In the genomic region with DNA sequence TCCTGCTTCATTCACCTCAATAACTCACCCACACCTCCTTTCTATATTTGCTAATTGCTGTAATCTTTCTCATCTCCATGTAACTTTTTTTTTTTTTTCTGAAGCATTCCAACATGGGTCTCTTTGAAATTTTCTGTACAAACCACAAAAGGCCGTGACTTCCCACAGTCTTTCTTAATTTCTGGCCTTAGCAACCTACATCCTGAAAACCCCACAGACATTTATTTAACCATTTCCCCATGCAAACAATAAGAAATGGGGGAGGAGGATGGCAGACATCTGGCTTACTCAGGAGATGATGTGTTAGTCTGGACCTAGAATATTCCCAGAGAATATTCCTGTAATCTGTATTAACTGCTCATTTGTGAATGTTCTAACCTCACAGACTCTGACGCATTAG, we compare ENCODE assay signal across 24 cellular contexts. TPM values are rescaled to one million over a fixed set of nuclear protein-coding genes. Genes with fewer than 3 reads are reported as not detected.
"Had no signal": no experiment of that assay in that cellular context is flagged by ENCODE, and none has a peak within 500 bp of the region (broad histone marks: within the 10 kb centered on the region; RNA-seq: fewer than 3 reads in every experiment).

No MANE protein-coding gene starts in this region.

- H3K9me3 Mint-ChIP-seq: activated CD4-positive, alpha-beta memory T cell treated with anti-CD3 and anti-CD28 coated beads, Interleukin-2, amount 10 ng/mL, durations not matched to agents 7 days and 5 days; activated naive CD8-positive, alpha-beta T cell treated with anti-CD3 and anti-CD28 coated beads, Interleukin-2, amount 10 ng/mL, durations not matched to agents 7 days and 5 days; activated T-cell treated with anti-CD3 and anti-CD28 coated beads, Interleukin-2, amount 50 U/mL, for 72 hours; dendritic cell treated with granulocyte-macrophage colony-stimulating factor and Interleukin-4, amounts not matched to agents 40 ng/mL and 50 ng/mL, for 4 days; natural killer cell; stimulated activated naive B cell treated with anti-CD40 and anti-IgM and Interleukin-4, amounts not matched to agents 10 μg/mL and 1 μg/mL and 100 μg/mL, for 72 hours; T-cell; type B pancreatic cell had no signal

- H3K27ac Mint-ChIP-seq: activated CD4-positive, alpha-beta memory T cell treated with anti-CD3 and anti-CD28 coated beads, Interleukin-2, amount 10 ng/mL, durations not matched to agents 7 days and 5 days; activated CD4-positive, alpha-beta T cell treated with anti-CD3 and anti-CD28 coated beads for 36 hours; activated naive CD8-positive, alpha-beta T cell treated with anti-CD3 and anti-CD28 coated beads, Interleukin-2, amount 10 ng/mL, durations not matched to agents 7 days and 5 days; activated T-cell treated with anti-CD3 and anti-CD28 coated beads, Interleukin-2, amount 50 U/mL, for 72 hours; dendritic cell treated with granulocyte-macrophage colony-stimulating factor and Interleukin-4, amounts not matched to agents 40 ng/mL and 50 ng/mL, for 4 days; natural killer cell; stimulated activated naive B cell treated with anti-CD40 and anti-IgM and Interleukin-4, amounts not matched to agents 10 μg/mL and 1 μg/mL and 100 μg/mL, for 72 hours; T-cell; type B pancreatic cell had no signal

- H3K36me3 ChIP-seq: prostate gland, right lobe of liver, suprapubic skin, WERI-Rb-1 had no signal

- H3K4me3 Mint-ChIP-seq: activated CD4-positive, alpha-beta memory T cell treated with anti-CD3 and anti-CD28 coated beads, Interleukin-2, amount 10 ng/mL, durations not matched to agents 7 days and 5 days; activated CD4-positive, alpha-beta T cell treated with anti-CD3 and anti-CD28 coated beads for 36 hours; activated naive CD8-positive, alpha-beta T cell treated with anti-CD3 and anti-CD28 coated beads, Interleukin-2, amount 10 ng/mL, durations not matched to agents 7 days and 5 days; activated T-cell treated with anti-CD3 and anti-CD28 coated beads, Interleukin-2, amount 50 U/mL, for 72 hours; dendritic cell treated with granulocyte-macrophage colony-stimulating factor and Interleukin-4, amounts not matched to agents 40 ng/mL and 50 ng/mL, for 4 days; natural killer cell; stimulated activated naive B cell treated with anti-CD40 and anti-IgM and Interleukin-4, amounts not matched to agents 10 μg/mL and 1 μg/mL and 100 μg/mL, for 72 hours; T-cell; type B pancreatic cell had no signal

- H3K4me1 ChIP-seq: prostate gland, right lobe of liver had no signal

- H3K27me3 ChIP-seq: right lobe of liver, suprapubic skin had no signal

- H3K9me3 ChIP-seq: prostate gland, right lobe of liver, spleen, suprapubic skin had no signal

- ATAC-seq: activated CD4-positive, alpha-beta T cell treated with anti-CD3 and anti-CD28 coated beads for 36 hours; activated T-cell treated with anti-CD3 and anti-CD28 coated beads, Interleukin-2, amount 50 U/mL, for 72 hours; esophagus mucosa; left colon; natural killer cell; right lobe of liver; stimulated activated naive B cell treated with anti-CD40 and anti-IgM and Interleukin-4, amounts not matched to agents 10 μg/mL and 1 μg/mL and 100 μg/mL, for 72 hours; T-cell had no signal

- H3K36me3 Mint-ChIP-seq: activated naive CD8-positive, alpha-beta T cell treated with anti-CD3 and anti-CD28 coated beads, Interleukin-2, amount 10 ng/mL, durations not matched to agents 7 days and 5 days; natural killer cell; stimulated activated naive B cell treated with anti-CD40 and anti-IgM and Interleukin-4, amounts not matched to agents 10 μg/mL and 1 μg/mL and 100 μg/mL, for 72 hours; T-cell; type B pancreatic cell had no signal

- H3K4me3 ChIP-seq: prostate gland, right lobe of liver, spleen, suprapubic skin had no signal

- DNase-seq: activated CD4-positive, alpha-beta memory T cell treated with anti-CD3 and anti-CD28 coated beads, Interleukin-2, amount 10 ng/mL, durations not matched to agents 7 days and 5 days; activated CD4-positive, alpha-beta T cell treated with anti-CD3 and anti-CD28 coated beads for 36 hours; activated CD8-positive, alpha-beta memory T cell treated with anti-CD3 and anti-CD28 coated beads, Interleukin-2, amount 50 U/mL, for 4 hours; activated gamma-delta T cell treated with Interleukin-2 at 50 U/mL for 16 hours; activated naive CD8-positive, alpha-beta T cell treated with anti-CD3 and anti-CD28 coated beads, Interleukin-2, amount 10 ng/mL, durations not matched to agents 7 days and 5 days; activated T-cell treated with anti-CD3 and anti-CD28 coated beads, Interleukin-2, amount 50 U/mL, for 72 hours; aorta; foreskin fibroblast; left colon; natural killer cell; right lobe of liver; spleen; stimulated activated CD4-positive, alpha-beta T cell treated with anti-CD3 and anti-CD28 coated beads, Interleukin-2, amount 100 ng/mL, for 24 hours; stimulated activated naive B cell treated with anti-CD40 and anti-IgM and Interleukin-4, amounts not matched to agents 10 μg/mL and 1 μg/mL and 100 μg/mL, for 72 hours; T-cell; WERI-Rb-1 had no signal

- H3K27ac ChIP-seq: prostate gland, right lobe of liver, spleen, suprapubic skin, WERI-Rb-1 had no signal

RNA-seq across cellular contexts. Expression of gene MEP1A, which starts 57.6 kb away (rescaled TPM):
- total RNA-seq: activated CD4-positive, alpha-beta memory T cell treated with anti-CD3 and anti-CD28 coated beads, Interleukin-2, amount 10 ng/mL, durations not matched to agents 7 days and 5 days; activated CD4-positive, alpha-beta T cell treated with anti-CD3 and anti-CD28 coated beads for 36 hours; activated naive CD8-positive, alpha-beta T cell treated with anti-CD3 and anti-CD28 coated beads, Interleukin-2, amount 10 ng/mL, durations not matched to agents 7 days and 5 days; activated T-cell treated with anti-CD3 and anti-CD28 coated beads, Interleukin-2, amount 50 U/mL, for 72 hours; aorta; esophagus mucosa; lung microvascular endothelial cell; mucosa of gallbladder; natural killer cell; omental fat pad; T-cell had no signal
